ENCODE assay signal across 8 cellular contexts in the genomic region with DNA sequence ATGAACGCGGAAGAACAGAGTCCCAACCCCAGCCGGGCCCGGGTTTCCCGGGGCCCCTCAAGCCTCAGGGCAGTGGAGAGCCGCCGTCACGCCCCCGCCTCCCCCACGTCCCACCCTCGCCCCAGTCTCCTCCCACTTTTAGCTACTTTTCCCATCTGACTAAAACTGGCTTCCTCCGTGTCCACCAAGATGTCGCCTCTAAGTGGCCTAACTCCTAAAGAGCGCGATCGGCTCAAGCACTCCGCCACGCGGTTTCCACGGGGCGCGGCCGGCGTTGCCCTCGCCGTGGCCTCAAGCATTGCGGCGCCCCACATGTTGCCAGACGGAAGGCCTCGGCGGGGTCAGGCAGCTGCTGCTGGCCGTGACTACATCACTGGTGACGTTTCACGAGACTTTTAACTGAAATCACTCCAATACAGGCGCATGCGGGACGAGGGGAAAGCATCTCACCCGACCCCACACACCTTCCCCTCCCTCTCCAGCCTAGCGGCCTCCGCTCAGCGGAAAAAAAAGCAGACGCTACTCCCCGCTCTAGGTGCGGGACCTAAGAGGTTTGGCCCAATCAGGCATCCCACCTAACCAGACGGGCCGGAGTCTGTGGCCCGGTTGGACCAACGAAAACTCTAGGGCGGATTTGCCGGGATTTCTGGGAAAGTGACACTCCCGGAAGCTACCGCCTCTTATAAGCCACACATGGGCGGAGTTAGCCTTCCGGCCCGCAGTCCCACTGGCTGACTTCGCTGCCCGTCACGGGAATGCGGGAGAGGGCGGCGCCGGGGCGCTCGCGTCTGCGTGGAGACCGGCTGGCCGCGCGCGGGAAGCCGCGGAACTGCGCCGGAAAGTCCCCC. TPM values are rescaled to one million over a fixed set of nuclear protein-coding genes. Genes with fewer than 3 reads are reported as not detected.
DNase-seq lines count a peak whose midpoint lies in the region; ATAC-seq and TF ChIP-seq lines count a peak whose summit lies in the region.

Gene NXT1 (plus strand): TSS at position 785 of the 848 bp plus-strand sequence. CDS start 3,251 bp downstream, outside the sequence.

- ATAC-seq in GM19468 (IDR thresholded peaks at IDR 0.05; ENCODE audit: extremely low read depth, unreplicated experiment) (peak; percentile 88), lung (ENCODE audit: insufficient read depth, low FRiP score) (peak; percentile 94)

- CTCF ChIA-PET in CD8-positive, alpha-beta memory T cell (lab: Charles Lee): interaction anchor here (0.8 to 2.9 kb wide), 17 partner anchors 9 to 256 kb away, joined by 3 to 42 read pairs (median 5); partner anchors contain the start of genes CSTL1, GZF1 and NAPB

- peak within 1 kb of the TSS; percentile 99 to 100 (median 100) for H3K27ac Mint-ChIP-seq in CD8-positive, alpha-beta memory T cell

- no peaks in the 10 kb centered on the region for H3K27me3 ChIP-seq in CD8-positive, alpha-beta memory T cell (ENCODE audit: insufficient read depth, low read length, poor library complexity, severe bottlenecking)
- no peaks in the 10 kb centered on the region for H3K27me3 ChIP-seq in lung (ENCODE audit: control insufficient read depth, insufficient read depth)

- H3K4me3 ChIP-seq in CD8-positive, alpha-beta memory T cell (ENCODE audit: low read length): peak within 1 kb of the TSS; percentile 98
- peak within 1 kb of the TSS; percentile 82 for H3K4me3 ChIP-seq in lung

- H3K27me3 Mint-ChIP-seq in CD8-positive, alpha-beta memory T cell: peaks cover 0 to 7% of the 10 kb centered on the region in 2 donors

- DNase-seq in CD8-positive, alpha-beta memory T cell: peak; percentile 90 to 97 (median 96)
- DNase-seq in HS-5 (ENCODE audit: low read depth) (peak; percentile 97), lung (ENCODE audit: low spot score) (peak; percentile 96)
- peak; percentile 95 for DNase-seq in NK-92 treated with Interleukin-12 subunit alpha and Interleukin-12 subunit beta, amount 100 ng/mL, for 24 hours (lab: John Stamatoyannopoulos, UW)
- DNase-seq in activated CD8-positive, alpha-beta memory T cell treated with anti-CD3 and anti-CD28 coated beads for 24 hours: peak; percentile 100
- DNase-seq in effector CD4-positive, alpha-beta T cell: peak; percentile 92
- DNase-seq in stimulated activated CD4-positive, alpha-beta T cell treated with anti-CD3 and anti-CD28 coated beads, TNF-alpha, amount 100 ng/mL, for 4 hours (ENCODE audit: low read depth in 3 of 3): peak; percentile 89 to 95 (median 90)

- H3K4me3 Mint-ChIP-seq in CD8-positive, alpha-beta memory T cell: peak within 1 kb of the TSS; percentile 94 to 99 (median 98)

- WGBS in lung, 2 donors: 0% methylated on average over 75 of the region's 75 CpGs

- peaks cover 0 to 29% (median 0%) of the 10 kb centered on the region in 3 donors for H3K36me3 Mint-ChIP-seq in CD8-positive, alpha-beta memory T cell

- TF ChIP-seq CTCF in lung (IDR thresholded peaks at IDR 0.05; ENCODE audit: control extremely low read depth, extremely low read depth): no peak

- H3K36me3 ChIP-seq in CD8-positive, alpha-beta memory T cell (ENCODE audit: insufficient read depth, low read length): peaks cover 10% of the 10 kb centered on the region
- H3K36me3 ChIP-seq in lung (ENCODE audit: control insufficient read depth in 2 of 2, insufficient read depth in 2 of 2, low read length in 2 of 2): peaks cover 0 to 12% of the 10 kb centered on the region in 2 donors

- peaks cover 21% of the 10 kb centered on the region for H3K4me1 ChIP-seq in CD8-positive, alpha-beta memory T cell (ENCODE audit: insufficient read depth, low read length)
- peaks cover 2 to 10% of the 10 kb centered on the region in 2 donors for H3K4me1 ChIP-seq in lung (ENCODE audit: control insufficient read depth in 2 of 2, insufficient read depth in 2 of 2, low read length in 2 of 2)

- POLR2A ChIA-PET in CD8-positive, alpha-beta memory T cell (lab: Charles Lee): interaction anchor here (0.7 to 2.6 kb wide), 6 partner anchors 9 to 72 kb away, joined by 3 to 32 read pairs (median 15); partner anchors contain the start of genes GZF1 and NAPB

- H3K9me3 ChIP-seq in CD8-positive, alpha-beta memory T cell (ENCODE audit: low read length): no peaks in the 10 kb centered on the region
- H3K9me3 ChIP-seq in lung (ENCODE audit: control insufficient read depth in 2 of 2, insufficient read depth in 1 of 2, low read length in 1 of 2): no peaks in the 10 kb centered on the region

- H3K9me3 Mint-ChIP-seq in CD8-positive, alpha-beta memory T cell: no peaks in the 10 kb centered on the region

- peak within 1 kb of the TSS; percentile 100 for H3K27ac ChIP-seq in CD8-positive, alpha-beta memory T cell (ENCODE audit: low read depth, low read length)
- H3K27ac ChIP-seq in lung (ENCODE audit: low read depth in 1 of 2, low read length in 1 of 2): peak within 1 kb of the TSS; percentile 97 to 99

- peaks cover 22 to 24% (median 23%) of the 10 kb centered on the region in 3 donors for H3K4me1 Mint-ChIP-seq in CD8-positive, alpha-beta memory T cell

RNA-seq across cellular contexts. Expression of gene NXT1, which starts in this region (rescaled TPM):
- 10 to 100 TPM; 48.9 to 52.9 TPM for total RNA-seq in CD8-positive, alpha-beta memory T cell
- 65.0 TPM for polyA plus RNA-seq in CD8-positive, alpha-beta memory T cell
- 10 to 100 TPM; 19.1 TPM for total RNA-seq in lung
- 10 to 100 TPM; 22.8 to 35.9 TPM for polyA plus RNA-seq in lung

Comparison
In these comparisons a context has a peak if more than half of its experiments do, and no peak if none do; other contexts are left out.
1. Peak in every context shown above with its lines: DNase-seq, ATAC-seq, H3K4me3 ChIP-seq and H3K27ac ChIP-seq.